In the genomic region with DNA sequence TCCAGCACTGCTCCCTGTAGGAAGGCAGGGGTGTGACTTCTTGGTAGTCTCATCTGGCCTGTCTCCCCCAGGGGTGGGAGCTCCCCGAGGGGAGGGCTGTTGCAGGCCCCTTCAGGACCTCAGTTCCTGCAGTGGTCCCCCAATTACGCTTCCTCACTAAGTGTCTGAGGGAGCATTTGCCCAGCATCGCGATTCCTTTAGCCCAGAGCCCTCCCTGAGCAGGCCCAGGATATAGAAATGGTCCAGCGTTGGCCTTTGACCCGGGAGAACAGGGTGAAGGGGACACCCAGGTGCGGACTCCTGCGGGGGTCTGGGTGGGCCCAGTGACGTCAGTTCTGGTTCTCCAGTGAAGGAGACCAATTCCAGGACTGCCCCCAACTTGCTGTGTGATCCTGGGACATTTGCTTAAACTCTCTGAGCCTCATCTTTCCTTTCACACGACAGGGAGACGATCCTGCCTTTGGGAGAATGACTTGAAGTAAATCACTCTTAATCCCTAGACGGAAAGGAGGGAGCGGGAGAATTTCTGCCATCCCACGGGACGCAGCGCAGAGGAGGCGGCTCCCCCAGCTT, we compare ENCODE assay signal across 7 cellular contexts. TPM values are rescaled to one million over a fixed set of nuclear protein-coding genes. Genes with fewer than 3 reads are reported as not detected.
DNase-seq lines count a peak whose midpoint lies in the region; ATAC-seq lines count a peak whose summit lies in the region.

No MANE protein-coding gene starts in this region.

- H3K4me3 ChIP-seq in iPS-18a (ENCODE audit: low read length), result peak overlapping the region; percentile 57

- DNase-seq in T-cell (no peak), activated gamma-delta T cell treated with Interleukin-2 at 50 U/mL for 16 hours (no peak), medulla oblongata (ENCODE audit: extremely low spot score) (no peak), SW480 (ENCODE audit: low spot score) (no peak)
- DNase-seq in stimulated activated naive CD8-positive, alpha-beta T cell treated with anti-CD3 and anti-CD28 coated beads, Interleukin-15, amount 100 ng/mL, for 72 hours, result no peak

- H3K27ac Mint-ChIP-seq in T-cell, result peak overlapping the region; percentile 82 to 86
- no peak overlapping the region for H3K27ac Mint-ChIP-seq in stimulated activated naive CD8-positive, alpha-beta T cell treated with anti-CD3 and anti-CD28 coated beads, Interleukin-15, amount 100 ng/mL, for 72 hours

- H3K4me3 Mint-ChIP-seq in T-cell, result peak overlapping the region in 2 of 3 donors; percentile 67 to 78
- H3K4me3 Mint-ChIP-seq in stimulated activated naive CD8-positive, alpha-beta T cell treated with anti-CD3 and anti-CD28 coated beads, Interleukin-15, amount 100 ng/mL, for 72 hours, result peak overlapping the region; percentile 76 to 89

- POLR2A ChIA-PET in T-cell (lab: Charles Lee), result interaction anchor here (0.5 to 1.5 kb wide), 10 partner anchors 32 to 54 kb away, joined by 3 to 15 read pairs (median 5); no protein-coding TSS in a partner anchor

- peaks cover 6% of the 10 kb centered on the region for H3K4me1 ChIP-seq in iPS-18a (ENCODE audit: control insufficient read depth, low read depth, low read length)

- no peaks in the 10 kb centered on the region for H3K9me3 ChIP-seq in iPS-18a (ENCODE audit: control insufficient read depth, low read depth, low read length)

- peak; percentile 4 for ATAC-seq in GM21528 (IDR thresholded peaks at IDR 0.05; ENCODE audit: low FRiP score, unreplicated experiment)
- no peak for ATAC-seq in T-cell (replicated peaks in 1 of 4)
- no peak for ATAC-seq in stimulated activated naive CD8-positive, alpha-beta T cell treated with anti-CD3 and anti-CD28 coated beads, Interleukin-15, amount 100 ng/mL, for 72 hours

- no peaks in the 10 kb centered on the region for H3K36me3 ChIP-seq in iPS-18a (ENCODE audit: control insufficient read depth, low read depth, low read length)

- no peak overlapping the region for H3K9ac ChIP-seq in iPS-18a (ENCODE audit: low read length)

- H3K27me3 ChIP-seq in iPS-18a (ENCODE audit: control insufficient read depth, insufficient read depth, low read length), result peaks cover 40% of the 10 kb centered on the region

- H3K36me3 Mint-ChIP-seq in T-cell, result no peaks in the 10 kb centered on the region

- H3K27me3 Mint-ChIP-seq in T-cell, result no peaks in the 10 kb centered on the region
- no peaks in the 10 kb centered on the region for H3K27me3 Mint-ChIP-seq in stimulated activated naive CD8-positive, alpha-beta T cell treated with anti-CD3 and anti-CD28 coated beads, Interleukin-15, amount 100 ng/mL, for 72 hours

- no peak overlapping the region for H3K27ac ChIP-seq in iPS-18a (ENCODE audit: low read length)

- H3K9me3 Mint-ChIP-seq in T-cell, result no peaks in the 10 kb centered on the region
- H3K9me3 Mint-ChIP-seq in stimulated activated naive CD8-positive, alpha-beta T cell treated with anti-CD3 and anti-CD28 coated beads, Interleukin-15, amount 100 ng/mL, for 72 hours, result no peaks in the 10 kb centered on the region

- CTCF ChIA-PET in T-cell (lab: Charles Lee), result interaction anchor here (0.6 to 7.5 kb wide), 22 partner anchors 10 to 401 kb away, joined by 3 to 258 read pairs (median 5); a partner anchor contains a TSS

- H3K4me1 Mint-ChIP-seq in T-cell, result peaks cover 48 to 66% (median 58%) of the 10 kb centered on the region in 3 donors
- H3K4me1 Mint-ChIP-seq in stimulated activated naive CD8-positive, alpha-beta T cell treated with anti-CD3 and anti-CD28 coated beads, Interleukin-15, amount 100 ng/mL, for 72 hours, result peaks cover 77% of the 10 kb centered on the region

RNA-seq across cellular contexts. Expression of a gene that starts 32.6 kb away (rescaled TPM):
- total RNA-seq in T-cell, result 100 to 1,000 TPM; 172 to 655 (median 186) TPM

RNA-seq across cellular contexts. Expression of a gene that starts 43.2 kb away (rescaled TPM):
- total RNA-seq in T-cell, result 1 to 10 TPM in 2 of 5 donors, under 1 TPM in 2, not detected in 1; 0.12 to 2.3 (median 0.92) TPM

Comparison
In these comparisons a context has a peak if more than half of its experiments do, and no peak if none do; other contexts are left out.
1. H3K27ac Mint-ChIP-seq: peak in T-cell (2 of 2); none in stimulated activated naive CD8-positive, alpha-beta T cell treated with anti-CD3 and anti-CD28 coated beads, Interleukin-15, amount 100 ng/mL, for 72 hours (0 of 2).